Comparison of ENCODE assay signal across 3 cellular contexts in genomic region chr15:86839502-86839901, GRCh38.
"Had no signal": no experiment of that assay in that cellular context is flagged by ENCODE, and none has a peak within 500 bp of the region (broad histone marks: within the 10 kb centered on the region; RNA-seq: fewer than 3 reads in every experiment).

No MANE protein-coding gene starts in this region.

- H3K4me3 ChIP-seq: GM12878 had no signal

- DNase-seq: GDM1, GF-D8 had no signal
